25 cellular contexts compared by ENCODE assay signal in genomic region chr5:76755779-76756637, GRCh38. TPM values are rescaled to one million over a fixed set of nuclear protein-coding genes. Genes with fewer than 3 reads are reported as not detected.
DNase-seq lines count a peak whose midpoint lies in the region; ATAC-seq, FAIRE-seq and TF ChIP-seq lines count a peak whose summit lies in the region.
"Had no signal": no experiment of that assay in that cellular context is flagged by ENCODE, and none has a peak within 500 bp of the region (broad histone marks: within the 10 kb centered on the region; RNA-seq: fewer than 3 reads in every experiment).

No MANE protein-coding gene starts in this region.

- no peaks in the 10 kb centered on the region for H4K20me1 ChIP-seq in K562 (replicated peaks; ENCODE audit: control insufficient read depth, insufficient read depth, low read length)
- H4K20me1 ChIP-seq: BLaER1 had no signal

- H3K27ac Mint-ChIP-seq in activated CD8-positive, alpha-beta T cell treated with anti-CD3 and anti-CD28 coated beads, Interleukin-2, amount 10 ng/mL, durations not matched to agents 7 days and 5 days, result no peak overlapping the region
- no peak overlapping the region for H3K27ac Mint-ChIP-seq in activated CD8-positive, alpha-beta T cell treated with anti-CD3 and anti-CD28 coated beads for 36 hours
- no peak overlapping the region for H3K27ac Mint-ChIP-seq in activated T-helper 1 cell treated with anti-CD3 and anti-CD28 coated beads, Interleukin-12 subunit alpha, Interleukin-12 subunit beta, Interleukin-2, Interleukin-4 antibody, amounts not matched to agents 30 ng/mL and 10 ng/mL and 1 ng/mL, durations not matched to agents 14 hours and 24 hours and 36 hours
- H3K27ac Mint-ChIP-seq: CD4-positive, CD25-positive, alpha-beta regulatory T cell; H9; HFFc6 had no signal

- ATAC-seq in activated CD8-positive, alpha-beta T cell treated with anti-CD3 and anti-CD28 coated beads, Interleukin-2, amount 10 ng/mL, durations not matched to agents 7 days and 5 days, result no peak
- ATAC-seq in activated CD8-positive, alpha-beta T cell treated with anti-CD3 and anti-CD28 coated beads for 36 hours, result no peak
- ATAC-seq in K562 (peak; percentile 36; the same call in 1 of the 3 replicates), right lobe of liver (peak; percentile 21 to 83 (median 60))
- ATAC-seq in stimulated activated naive CD8-positive, alpha-beta T cell treated with anti-CD3 and anti-CD28 coated beads, Interleukin-15, Interleukin-2, amounts not matched to agents 100 U/mL and 50 U/mL, for 24 hours, result no peak
- ATAC-seq: Panc1 had no signal

- H3K9me3 ChIP-seq in K562 (replicated peaks; ENCODE audit: control insufficient read depth, insufficient read depth, low read depth, low read length) (no peaks in the 10 kb centered on the region), right lobe of liver (no peaks in the 10 kb centered on the region)
- H3K9me3 ChIP-seq: BLaER1, MG63 had no signal

- no peak for TF ChIP-seq CTCF in activated CD8-positive, alpha-beta T cell treated with anti-CD3 and anti-CD28 coated beads for 36 hours (IDR thresholded peaks at IDR 0.05)
- TF ChIP-seq CTCF in K562 (IDR thresholded peaks at IDR 0.05 in 2 of 3, conservative IDR thresholded peaks at IDR 0.05 in 1 of 3; ENCODE audit: insufficient read depth in 2 of 3, low read depth in 1 of 3, low read length in 3 of 3) (no peak), right lobe of liver (IDR thresholded peaks at IDR 0.05) (no peak)

- no peak for FAIRE-seq in K562 (lab: Jason Lieb, UNC)
- FAIRE-seq: D721Med, GM19239 had no signal

- in situ Hi-C loops in K562 (cut with MboI), result no loop called here

- H3K4me3 ChIP-seq in K562, result no peak overlapping the region
- peak overlapping the region in 2 of 3 donors; percentile 24 to 25 for H3K4me3 ChIP-seq in right lobe of liver
- H3K4me3 ChIP-seq: BLaER1, MG63 had no signal

- intact Hi-C loops in activated CD8-positive, alpha-beta T cell treated with anti-CD3 and anti-CD28 coated beads for 36 hours (cut with micrococcal nuclease), result no loop called here
- intact Hi-C loops in K562 (cut with micrococcal nuclease), result no loop called here
- intact Hi-C loops in right lobe of liver (cut with DNase I), result no loop called here
- intact Hi-C loops in activated T-helper 1 cell treated with anti-CD3 and anti-CD28 coated beads, Interleukin-12 subunit alpha, Interleukin-12 subunit beta, Interleukin-2, Interleukin-4 antibody, amounts not matched to agents 30 ng/mL and 10 ng/mL and 1 ng/mL, durations not matched to agents 14 hours and 24 hours and 36 hours (cut with micrococcal nuclease), result no loop called here

- POLR2A ChIA-PET in activated CD8-positive, alpha-beta T cell treated with anti-CD3 and anti-CD28 coated beads, Interleukin-2, amount 10 ng/mL, durations not matched to agents 7 days and 5 days (lab: Charles Lee), result no interaction called here
- POLR2A ChIA-PET in activated CD8-positive, alpha-beta T cell treated with anti-CD3 and anti-CD28 coated beads for 36 hours (lab: Charles Lee), result interaction anchor here (1.2 kb wide), 1 partner anchor 11 kb away, joined by 3 read pairs; no protein-coding TSS in a partner anchor
- POLR2A ChIA-PET in K562 (lab: Yijun Ruan, JAX), result interaction anchor here (0.6 kb wide), 1 partner anchor 276 kb away, joined by 3 read pairs; no protein-coding TSS in a partner anchor

- BruUV-seq in K562 (replicated peaks; lab: Mats Ljungman, UMichigan), result no TSS peak

- H3K36me3 Mint-ChIP-seq in activated CD8-positive, alpha-beta T cell treated with anti-CD3 and anti-CD28 coated beads, Interleukin-2, amount 10 ng/mL, durations not matched to agents 7 days and 5 days (ENCODE audit: low read depth), result no peaks in the 10 kb centered on the region
- no peaks in the 10 kb centered on the region for H3K36me3 Mint-ChIP-seq in activated CD8-positive, alpha-beta T cell treated with anti-CD3 and anti-CD28 coated beads for 36 hours (ENCODE audit: low read depth)
- H3K36me3 Mint-ChIP-seq in activated T-helper 1 cell treated with anti-CD3 and anti-CD28 coated beads, Interleukin-12 subunit alpha, Interleukin-12 subunit beta, Interleukin-2, Interleukin-4 antibody, amounts not matched to agents 30 ng/mL and 10 ng/mL and 1 ng/mL, durations not matched to agents 14 hours and 24 hours and 36 hours (ENCODE audit: low read depth), result no peaks in the 10 kb centered on the region
- H3K36me3 Mint-ChIP-seq: CD4-positive, CD25-positive, alpha-beta regulatory T cell had no signal

- TF ChIP-seq POLR2A in K562 (conservative IDR thresholded peaks at IDR 0.05), result no peak
- peak; percentile 64 for TF ChIP-seq POLR2A in right lobe of liver (IDR thresholded peaks at IDR 0.05)

- no peaks in the 10 kb centered on the region for H3K9me3 Mint-ChIP-seq in activated CD8-positive, alpha-beta T cell treated with anti-CD3 and anti-CD28 coated beads, Interleukin-2, amount 10 ng/mL, durations not matched to agents 7 days and 5 days (ENCODE audit: insufficient read depth)
- no peaks in the 10 kb centered on the region for H3K9me3 Mint-ChIP-seq in activated CD8-positive, alpha-beta T cell treated with anti-CD3 and anti-CD28 coated beads for 36 hours
- H3K9me3 Mint-ChIP-seq in activated T-helper 1 cell treated with anti-CD3 and anti-CD28 coated beads, Interleukin-12 subunit alpha, Interleukin-12 subunit beta, Interleukin-2, Interleukin-4 antibody, amounts not matched to agents 30 ng/mL and 10 ng/mL and 1 ng/mL, durations not matched to agents 14 hours and 24 hours and 36 hours, result no peaks in the 10 kb centered on the region
- H3K9me3 Mint-ChIP-seq: CD4-positive, CD25-positive, alpha-beta regulatory T cell; H9; HFFc6 had no signal

- WGBS in K562 (ENCODE audit: insufficient coverage, low coverage, missing lambda C conversion rate), result 74% methylated on average over 11 of the region's 11 CpGs
- WGBS in right lobe of liver (ENCODE audit: insufficient coverage, low coverage, low lambda C conversion rate, missing lambda C conversion rate), result 54% methylated on average over 11 of the region's 11 CpGs

- no peaks in the 10 kb centered on the region for H3K36me3 ChIP-seq in K562 (ENCODE audit: control insufficient read depth, insufficient read depth, low read length)
- H3K36me3 ChIP-seq in right lobe of liver, result no peaks in the 10 kb centered on the region
- H3K36me3 ChIP-seq: BLaER1, MG63 had no signal

- no peak overlapping the region for H3K4me3 Mint-ChIP-seq in activated CD8-positive, alpha-beta T cell treated with anti-CD3 and anti-CD28 coated beads, Interleukin-2, amount 10 ng/mL, durations not matched to agents 7 days and 5 days
- no peak overlapping the region for H3K4me3 Mint-ChIP-seq in activated CD8-positive, alpha-beta T cell treated with anti-CD3 and anti-CD28 coated beads for 36 hours
- no peak overlapping the region for H3K4me3 Mint-ChIP-seq in activated T-helper 1 cell treated with anti-CD3 and anti-CD28 coated beads, Interleukin-12 subunit alpha, Interleukin-12 subunit beta, Interleukin-2, Interleukin-4 antibody, amounts not matched to agents 30 ng/mL and 10 ng/mL and 1 ng/mL, durations not matched to agents 14 hours and 24 hours and 36 hours
- H3K4me3 Mint-ChIP-seq: CD4-positive, CD25-positive, alpha-beta regulatory T cell; H9; HFFc6 had no signal

- no peaks in the 10 kb centered on the region for H3K79me2 ChIP-seq in K562 (ENCODE audit: control insufficient read depth, insufficient read depth, low read length)

- CTCF ChIA-PET in activated CD8-positive, alpha-beta T cell treated with anti-CD3 and anti-CD28 coated beads, Interleukin-2, amount 10 ng/mL, durations not matched to agents 7 days and 5 days (lab: Charles Lee), result interaction anchor here (0.6 to 1.4 kb wide), 3 partner anchors 18 to 268 kb away, joined by 3 to 9 read pairs (median 4); no protein-coding TSS in a partner anchor
- CTCF ChIA-PET in activated CD8-positive, alpha-beta T cell treated with anti-CD3 and anti-CD28 coated beads for 36 hours (lab: Charles Lee), result interaction anchor here (0.6 to 1.9 kb wide), 2 partner anchors 19 to 465 kb away, joined by 3 to 6 read pairs; no protein-coding TSS in a partner anchor
- CTCF ChIA-PET in K562 (lab: Yijun Ruan, JAX; ENCODE audit: low intra/inter-chr PET ratio), result no interaction called here

- no peak for TF ChIP-seq EP300 in K562 (IDR thresholded peaks at IDR 0.05; ENCODE audit: low read length)

- H3K4me2 ChIP-seq in K562 (ENCODE audit: insufficient read depth, low read length), result no peak overlapping the region; the same call in 1 of the 2 replicates
- H3K4me2 ChIP-seq: BLaER1 had no signal

- H3K27me3 ChIP-seq in K562 (ENCODE audit: control insufficient read depth in 2 of 2, insufficient read depth in 2 of 2, low read length in 2 of 2) (no peaks in the 10 kb centered on the region), right lobe of liver (no peaks in the 10 kb centered on the region)
- H3K27me3 ChIP-seq: BLaER1, MG63 had no signal

- DNase-seq in activated CD8-positive, alpha-beta T cell treated with anti-CD3 and anti-CD28 coated beads, Interleukin-2, amount 10 ng/mL, durations not matched to agents 7 days and 5 days, result peak; percentile 18
- no peak for DNase-seq in activated CD8-positive, alpha-beta T cell treated with anti-CD3 and anti-CD28 coated beads for 36 hours
- no peak for DNase-seq in K562 (ENCODE audit: extremely low read depth in 1 of 4, low spot score in 3 of 4)
- no peak for DNase-seq in right lobe of liver
- DNase-seq in AG08396 (ENCODE audit: low spot score), result no peak
- no peak for DNase-seq in stimulated activated naive CD8-positive, alpha-beta T cell treated with anti-CD3 and anti-CD28 coated beads, Interleukin-15, Interleukin-2, amounts not matched to agents 100 U/mL and 50 U/mL, for 24 hours
- DNase-seq in activated T-helper 1 cell treated with anti-CD3 and anti-CD28 coated beads, Interleukin-12 subunit alpha, Interleukin-12 subunit beta, Interleukin-2, Interleukin-4 antibody, amounts not matched to agents 30 ng/mL and 10 ng/mL and 1 ng/mL, durations not matched to agents 14 hours and 24 hours and 36 hours (ENCODE audit: low spot score), result no peak
- DNase-seq: 8988T; ACHN; CD4-positive, CD25-positive, alpha-beta regulatory T cell; H9; HFFc6; KBM-7; MG63; NCI-H1105 treated with DMSO at 0.1 percent for 48 hours; NCI-H146; NCI-H1930; NCI-H526 treated with DMSO at 0.1 percent for 48 hours; SHP77 had no signal

- H3K4me1 ChIP-seq in K562 (replicated peaks in 1 of 2; ENCODE audit: control insufficient read depth in 2 of 2, insufficient read depth in 2 of 2, low read length in 2 of 2) (peaks cover 4 to 7% of the 10 kb centered on the region in 2 experiments; a peak in 3 of 5 replicates), right lobe of liver (peaks cover 0 to 5% (median 0%) of the 10 kb centered on the region in 4 donors)
- H3K4me1 ChIP-seq: BLaER1 had no signal

- H2AFZ ChIP-seq in K562 (ENCODE audit: low read depth, low read length), result peak overlapping the region; percentile 58

- no peak for TF ChIP-seq RAD21 in K562 (CRISPR knock-in tag; conservative IDR thresholded peaks at IDR 0.05 in 1 of 2, IDR thresholded peaks at IDR 0.05 in 1 of 2)

- no peaks in the 10 kb centered on the region for H3K4me1 Mint-ChIP-seq in activated CD8-positive, alpha-beta T cell treated with anti-CD3 and anti-CD28 coated beads, Interleukin-2, amount 10 ng/mL, durations not matched to agents 7 days and 5 days (ENCODE audit: low read depth)
- no peaks in the 10 kb centered on the region for H3K4me1 Mint-ChIP-seq in activated CD8-positive, alpha-beta T cell treated with anti-CD3 and anti-CD28 coated beads for 36 hours (ENCODE audit: low read depth)
- H3K4me1 Mint-ChIP-seq in activated T-helper 1 cell treated with anti-CD3 and anti-CD28 coated beads, Interleukin-12 subunit alpha, Interleukin-12 subunit beta, Interleukin-2, Interleukin-4 antibody, amounts not matched to agents 30 ng/mL and 10 ng/mL and 1 ng/mL, durations not matched to agents 14 hours and 24 hours and 36 hours (ENCODE audit: low read depth), result no peaks in the 10 kb centered on the region
- H3K4me1 Mint-ChIP-seq: CD4-positive, CD25-positive, alpha-beta regulatory T cell; H9 had no signal

- H3K27ac ChIP-seq in K562 (ENCODE audit: extremely low read depth, low read depth, low read length) (no peak overlapping the region), right lobe of liver (peak overlapping the region in 1 of 3 donors; percentile 39)
- H3K27ac ChIP-seq: BLaER1, HL-60, RWPE1 had no signal

- peaks cover 10% of the 10 kb centered on the region for H3K27me3 Mint-ChIP-seq in activated CD8-positive, alpha-beta T cell treated with anti-CD3 and anti-CD28 coated beads, Interleukin-2, amount 10 ng/mL, durations not matched to agents 7 days and 5 days (ENCODE audit: low read depth)
- no peaks in the 10 kb centered on the region for H3K27me3 Mint-ChIP-seq in activated CD8-positive, alpha-beta T cell treated with anti-CD3 and anti-CD28 coated beads for 36 hours
- peaks cover 8% of the 10 kb centered on the region for H3K27me3 Mint-ChIP-seq in activated T-helper 1 cell treated with anti-CD3 and anti-CD28 coated beads, Interleukin-12 subunit alpha, Interleukin-12 subunit beta, Interleukin-2, Interleukin-4 antibody, amounts not matched to agents 30 ng/mL and 10 ng/mL and 1 ng/mL, durations not matched to agents 14 hours and 24 hours and 36 hours (ENCODE audit: insufficient read depth)

- H3K9ac ChIP-seq in K562 (ENCODE audit: insufficient read depth in 1 of 2, low read depth in 2 of 2, low read length in 2 of 2), result no peak overlapping the region
- H3K9ac ChIP-seq: BLaER1 had no signal

- H3K9me1 ChIP-seq in K562 (ENCODE audit: control insufficient read depth, insufficient read depth, low read length), result no peaks in the 10 kb centered on the region

RNA-seq across cellular contexts. Expression of gene F2R, which starts 40.1 kb away (rescaled TPM):
- 1 to 10 TPM; 7.5 to 7.9 TPM for total RNA-seq in activated CD8-positive, alpha-beta T cell treated with anti-CD3 and anti-CD28 coated beads, Interleukin-2, amount 10 ng/mL, durations not matched to agents 7 days and 5 days
- total RNA-seq in activated CD8-positive, alpha-beta T cell treated with anti-CD3 and anti-CD28 coated beads for 36 hours, result 1 to 10 TPM; 2.5 to 3.5 TPM
- total RNA-seq in K562 (2011; cell fraction: chromatin; rRNA removed; ENCODE audit: low replicate concordance), result 26.4 and 32.1 TPM in 2 replicates
- 29.2 and 33.2 TPM in 2 replicates for total RNA-seq in K562 (2011; cell fraction: nucleolus; rRNA removed)
- 46.1 and 60.1 TPM in 2 replicates for total RNA-seq in K562 (2011; cell fraction: nucleoplasm; rRNA removed)
- total RNA-seq in K562 (2014; rRNA removed) (11.2 and 13.7 TPM in 2 replicates), K562 (2014; rRNA removed; fragmentation: Illumina TruSeq; extraction: Trizol) (15.1 and 15.2 TPM in 2 replicates), K562 (2015; rRNA removed; fragmentation: Illumina TruSeq; extraction: Trizol) (10.5 and 11.1 TPM in 2 replicates), K562 (2021) (14.7 and 15.3 TPM in 2 replicates), right lobe of liver (10 to 100 TPM in 5 of 6 experiments, 1 to 10 TPM in 1; 3.5 to 18.4 (median 11.4) TPM)
- polyA plus RNA-seq in K562 (2011; rRNA removed) (34.7 and 56.5 TPM in 2 replicates), K562 (2014; fragmentation: Illumina TruSeq; extraction: Trizol) (19.1 and 19.8 TPM in 2 replicates), K562 (2014; fragmentation: Nextera tagmentation; extraction: Ambion mirVana) (1 to 10 TPM; 4.0 to 4.9 TPM), K562 (2014; rRNA removed) (17.1 and 18.5 TPM in 2 replicates)
- polyA plus RNA-seq in K562 (2011; cell fraction: cytosol; rRNA removed), result 39.1 and 73.9 TPM in 2 replicates
- 11.1 and 24.1 TPM in 2 replicates for polyA plus RNA-seq in K562 (2011; cell fraction: nucleus; rRNA removed)
- polyA plus RNA-seq in K562 (2012), result 10.9 and 11.1 TPM in 2 replicates
- 35.4 and 55.1 TPM in 2 replicates for polyA minus RNA-seq in K562 (2011; rRNA and poly(A)+ RNA removed)
- 13.9 and 23.1 TPM in 2 replicates for polyA minus RNA-seq in K562 (2011; cell fraction: cytosol; rRNA and poly(A)+ RNA removed)
- polyA minus RNA-seq in K562 (2011; cell fraction: nucleus; rRNA and poly(A)+ RNA removed), result 8.1 and 19.8 TPM in 2 replicates
- 3.9 and 4.0 TPM in 2 replicates for total RNA-seq in activated T-helper 1 cell treated with anti-CD3 and anti-CD28 coated beads, Interleukin-12 subunit alpha, Interleukin-12 subunit beta, Interleukin-2, Interleukin-4 antibody, amounts not matched to agents 30 ng/mL and 10 ng/mL and 1 ng/mL, durations not matched to agents 14 hours and 24 hours and 36 hours

Comparison
In these comparisons a context has a peak if more than half of its experiments do, and no peak if none do; other contexts are left out.
1. ATAC-seq: peak in K562 (single experiment) and right lobe of liver (4 of 4); none in activated CD8-positive, alpha-beta T cell treated with anti-CD3 and anti-CD28 coated beads, Interleukin-2, amount 10 ng/mL, durations not matched to agents 7 days and 5 days (single experiment), activated CD8-positive, alpha-beta T cell treated with anti-CD3 and anti-CD28 coated beads for 36 hours (single experiment) and stimulated activated naive CD8-positive, alpha-beta T cell treated with anti-CD3 and anti-CD28 coated beads, Interleukin-15, Interleukin-2, amounts not matched to agents 100 U/mL and 50 U/mL, for 24 hours (single experiment).